ENCODE assay signal across 9 cellular contexts in genomic region chr10:132961-133898, GRCh38. TPM values are rescaled to one million over a fixed set of nuclear protein-coding genes. Genes with fewer than 3 reads are reported as not detected.
DNase-seq lines count a peak whose midpoint lies in the region; ATAC-seq and TF ChIP-seq lines count a peak whose summit lies in the region.
"Had no signal": no experiment of that assay in that cellular context is flagged by ENCODE, and none has a peak within 500 bp of the region (broad histone marks: within the 10 kb centered on the region; RNA-seq: fewer than 3 reads in every experiment).

No MANE protein-coding gene starts in this region.

- in situ Hi-C loops in KBM-7 (cut with MboI; ENCODE audit: low pct_unique_long_range_greater_than_20kb, low sequenced_read_pairs) = no loop called here

- no peaks in the 10 kb centered on the region for H3K9me3 ChIP-seq in osteoblast (ENCODE audit: low read depth, low read length)

- H3K27me3 ChIP-seq in osteoblast (ENCODE audit: insufficient read depth, low read length) = no peaks in the 10 kb centered on the region

- peaks cover 18% of the 10 kb centered on the region for H4K20me1 ChIP-seq in osteoblast (ENCODE audit: insufficient read depth, low read length)

- peak overlapping the region; percentile 36 to 90 for H3K27ac Mint-ChIP-seq in effector memory CD8-positive, alpha-beta T cell

- peaks cover 13% of the 10 kb centered on the region for H3K36me3 Mint-ChIP-seq in effector memory CD8-positive, alpha-beta T cell (ENCODE audit: insufficient read depth)

- H3K4me1 ChIP-seq in osteoblast (ENCODE audit: insufficient read depth, low read length) = peaks cover 43% of the 10 kb centered on the region

- ATAC-seq in effector memory CD8-positive, alpha-beta T cell (replicated peaks) = no peak
- ATAC-seq in GM18520 (IDR thresholded peaks at IDR 0.05; ENCODE audit: unreplicated experiment) = no peak

- peak overlapping the region; percentile 57 for H3K27ac ChIP-seq in osteoblast (ENCODE audit: low read depth, low read length)

- no peaks in the 10 kb centered on the region for H3K36me3 ChIP-seq in osteoblast (ENCODE audit: insufficient read depth, low read length)

- H3K4me3 ChIP-seq in osteoblast (ENCODE audit: insufficient read depth, low read length) = peak overlapping the region; percentile 82

- H3K4me2 ChIP-seq in osteoblast (ENCODE audit: insufficient read depth, low read length) = peak overlapping the region; percentile 96

- peaks cover 20 to 22% of the 10 kb centered on the region in 2 donors for H3K4me1 Mint-ChIP-seq in effector memory CD8-positive, alpha-beta T cell (ENCODE audit: low read depth in 2 of 2)

- no peak for TF ChIP-seq CTCF in osteoblast (IDR thresholded peaks at IDR 0.05; ENCODE audit: extremely low read depth, low read depth, low read length)

- no peak overlapping the region for H2AFZ ChIP-seq in osteoblast (ENCODE audit: low read length)

- no peaks in the 10 kb centered on the region for H3K27me3 Mint-ChIP-seq in effector memory CD8-positive, alpha-beta T cell

- H3K79me2 ChIP-seq in osteoblast (ENCODE audit: insufficient read depth, low read length) = peaks cover 24% of the 10 kb centered on the region

- no peaks in the 10 kb centered on the region for H3K9me3 Mint-ChIP-seq in effector memory CD8-positive, alpha-beta T cell

- H3K4me3 Mint-ChIP-seq in effector memory CD8-positive, alpha-beta T cell = peak overlapping the region; percentile 72 to 83

- DNase-seq in GM03348 (ENCODE audit: low spot score) = peak; percentile 77
- peak; percentile 6 for DNase-seq in NCI-H69 (lab: John Stamatoyannopoulos, UW)
- DNase-seq in effector memory CD8-positive, alpha-beta T cell = no peak
- peak; percentile 87 for DNase-seq in osteoblast (ENCODE audit: insufficient read length, low spot score, missing footprints)
- DNase-seq in NCI-H146 treated with DMSO at 0.1 percent for 48 hours (lab: John Stamatoyannopoulos, UW; ENCODE audit: unreplicated experiment) = no peak
- DNase-seq in KBM-7 = no peak
- DNase-seq in DMS 273 (lab: John Stamatoyannopoulos, UW; ENCODE audit: unreplicated experiment) = no peak
- DNase-seq: central memory CD4-positive, alpha-beta T cell had no signal

RNA-seq across cellular contexts. Expression of gene ZMYND11, which starts 2.0 kb away (rescaled TPM):
- 56.5 and 60.4 TPM in 2 replicates for total RNA-seq in osteoblast

Comparison
In these comparisons a context has a peak if more than half of its experiments do, and no peak if none do; other contexts are left out.
1. DNase-seq: peak in GM03348 (single experiment), NCI-H69 (single experiment) and osteoblast (single experiment); none in effector memory CD8-positive, alpha-beta T cell (0 of 3), NCI-H146 treated with DMSO at 0.1 percent for 48 hours (single experiment), KBM-7 (single experiment) and DMS 273 (single experiment).